ENCODE assay signal across 13 cellular contexts in the genomic region with DNA sequence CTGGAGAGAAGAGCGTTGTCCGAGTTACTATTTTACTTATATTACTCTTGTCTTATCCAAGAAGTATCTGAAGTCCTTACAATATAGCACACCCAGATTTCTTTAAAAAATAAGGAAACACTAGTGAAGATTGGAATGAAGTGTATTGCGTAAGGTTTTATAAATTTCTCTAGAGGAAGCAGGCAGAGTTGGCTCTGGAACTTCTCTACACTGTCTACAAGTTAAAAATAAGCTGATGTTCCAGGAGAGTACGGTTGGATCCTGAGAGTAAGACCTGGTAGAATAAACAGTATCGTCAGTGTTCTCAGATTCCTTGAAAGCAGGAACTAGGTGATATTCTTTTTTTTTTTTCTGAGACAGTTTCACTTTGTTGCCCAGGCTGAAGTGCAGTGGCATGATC.
DNase-seq lines count a peak whose midpoint lies in the region; ATAC-seq and TF ChIP-seq lines count a peak whose summit lies in the region.
"Had no signal": no experiment of that assay in that cellular context is flagged by ENCODE, and none has a peak within 500 bp of the region (broad histone marks: within the 10 kb centered on the region; RNA-seq: fewer than 3 reads in every experiment).

No MANE protein-coding gene starts in this region.

- H3K9me3 ChIP-seq in right atrium auricular region = no peaks in the 10 kb centered on the region
- H3K9me3 ChIP-seq in mucosa of rectum (ENCODE audit: control insufficient read depth in 2 of 2, low read length in 2 of 2) = no peaks in the 10 kb centered on the region
- H3K9me3 ChIP-seq in uterus = no peaks in the 10 kb centered on the region

- peaks cover 15% of the 10 kb centered on the region for H3K36me3 ChIP-seq in right atrium auricular region
- H3K36me3 ChIP-seq in mucosa of rectum (ENCODE audit: control insufficient read depth in 2 of 2, insufficient read depth in 2 of 2, low read length in 2 of 2) = peaks cover 5 to 15% of the 10 kb centered on the region in 2 donors
- H3K36me3 ChIP-seq in uterus = no peaks in the 10 kb centered on the region

- TF ChIP-seq CTCF in right atrium auricular region (IDR thresholded peaks at IDR 0.05) (no peak), fibroblast of villous mesenchyme (IDR thresholded peaks at IDR 0.05; ENCODE audit: insufficient read depth, low read depth, low read length) (no peak), uterus (IDR thresholded peaks at IDR 0.05) (no peak), RWPE1 (conservative IDR thresholded peaks at IDR 0.05; ENCODE audit: low read depth) (no peak)

- H3K4me1 ChIP-seq in right atrium auricular region (peaks cover 0 to 5% of the 10 kb centered on the region in 2 donors), mucosa of rectum (ENCODE audit: control insufficient read depth in 2 of 2, insufficient read depth in 2 of 2, low read length in 2 of 2) (peaks cover 0 to 7% of the 10 kb centered on the region in 2 donors), uterus (peaks cover 0 to 4% of the 10 kb centered on the region in 2 donors)

- CTCF ChIA-PET in RWPE1 (lab: Yijun Ruan, JAX) = no interaction called here

- H3K27ac ChIP-seq in right atrium auricular region (no peak overlapping the region), mucosa of rectum (ENCODE audit: low read depth in 2 of 2, low read length in 2 of 2) (peak overlapping the region; percentile 53 to 60), uterus (peak overlapping the region; percentile 67 to 69), RWPE1 (no peak overlapping the region)

- no peak overlapping the region for H3K4me3 ChIP-seq in right atrium auricular region
- H3K4me3 ChIP-seq in fibroblast of villous mesenchyme (ENCODE audit: low read depth, low read length) = no peak overlapping the region
- no peak overlapping the region for H3K4me3 ChIP-seq in mucosa of rectum (ENCODE audit: low read length in 2 of 2)
- H3K4me3 ChIP-seq in uterus = no peak overlapping the region

- DNase-seq in Right ventricle myocardium inferior (ENCODE audit: missing footprints) = no peak
- DNase-seq in right atrium auricular region (ENCODE audit: low spot score) = no peak
- DNase-seq in fibroblast of villous mesenchyme (ENCODE audit: low read depth) = peak; percentile 86
- DNase-seq in uterus = peak in 1 of 2 donors; percentile 25
- DNase-seq in RWPE1 (ENCODE audit: low spot score) = no peak
- DNase-seq: activated T-cell treated with anti-CD3 and anti-CD28 coated beads, Interleukin-2, amount 50 U/mL, for 4 hours; endodermal cell; SW 1271 had no signal

- intact Hi-C loops in Right ventricle myocardium inferior (cut with DNase I) (no loop called here), uterus (cut with DNase I; ENCODE audit: low total_unique reads) (no loop called here)

- H3K9ac ChIP-seq in mucosa of rectum (ENCODE audit: low read depth in 1 of 2, low read length in 2 of 2) = peak overlapping the region in 1 of 2 donors; percentile 45

- peak; percentile 80 for ATAC-seq in Right ventricle myocardium inferior
- ATAC-seq in HG03135 (IDR thresholded peaks at IDR 0.05; ENCODE audit: unreplicated experiment) = no peak
- ATAC-seq in HG03159 (IDR thresholded peaks at IDR 0.05; ENCODE audit: unreplicated experiment) = no peak
- ATAC-seq: activated CD4-positive, CD25-positive, alpha-beta regulatory T cell treated with anti-CD3 and anti-CD28 coated beads, Interleukin-2, amount 50 U/mL, for 24 hours; activated T-cell treated with anti-CD3 and anti-CD28 coated beads, Interleukin-2, amount 50 U/mL, for 4 hours; natural killer cell treated with Interleukin-12 subunit alpha and Interleukin-12 subunit beta and Interleukin-15 and Interleukin-18, amount 100 ng/mL, for 72 hours had no signal

- no peaks in the 10 kb centered on the region for H3K27me3 ChIP-seq in right atrium auricular region
- no peaks in the 10 kb centered on the region for H3K27me3 ChIP-seq in mucosa of rectum (ENCODE audit: control insufficient read depth in 2 of 2, insufficient read depth in 2 of 2, low read length in 2 of 2)
- H3K27me3 ChIP-seq in uterus = no peaks in the 10 kb centered on the region

- no peak for TF ChIP-seq POLR2A in uterus (IDR thresholded peaks at IDR 0.05)

- POLR2A ChIA-PET in RWPE1 (lab: Yijun Ruan, JAX; ENCODE audit: low non-redundant PET) = no interaction called here

Comparison
In these comparisons a context has a peak if more than half of its experiments do, and no peak if none do; other contexts are left out.
1. H3K27ac ChIP-seq: peak in mucosa of rectum (2 of 2) and uterus (2 of 2); none in right atrium auricular region (0 of 2) and RWPE1 (single experiment).